7 cellular contexts compared by ENCODE assay signal in genomic region chr13:36072536-36072935, GRCh38. TPM values are rescaled to one million over a fixed set of nuclear protein-coding genes. Genes with fewer than 3 reads are reported as not detected.
"Had no signal": no experiment of that assay in that cellular context is flagged by ENCODE, and none has a peak within 500 bp of the region (broad histone marks: within the 10 kb centered on the region; RNA-seq: fewer than 3 reads in every experiment).

No MANE protein-coding gene starts in this region.

- H3K27ac Mint-ChIP-seq: GM23338, H9 had no signal

- H3K4me3 Mint-ChIP-seq: GM23338, H9 had no signal

- DNase-seq: H9, HCEC 1CT, IMR-90, KG1 had no signal

- H3K4me3 ChIP-seq: GM23338, K562 had no signal

- H2AFZ ChIP-seq: GM23338 had no signal

- H3K4me2 ChIP-seq: GM23338 had no signal

- H3K9me3 Mint-ChIP-seq: GM23338, H9 had no signal

RNA-seq across cellular contexts. Expression of gene DCLK1, which starts 58.6 kb away (rescaled TPM):
- total RNA-seq: HT-29 had no signal
- polyA plus RNA-seq: K562 had no signal
